Comparison of ENCODE assay signal across 16 cellular contexts in the genomic region with DNA sequence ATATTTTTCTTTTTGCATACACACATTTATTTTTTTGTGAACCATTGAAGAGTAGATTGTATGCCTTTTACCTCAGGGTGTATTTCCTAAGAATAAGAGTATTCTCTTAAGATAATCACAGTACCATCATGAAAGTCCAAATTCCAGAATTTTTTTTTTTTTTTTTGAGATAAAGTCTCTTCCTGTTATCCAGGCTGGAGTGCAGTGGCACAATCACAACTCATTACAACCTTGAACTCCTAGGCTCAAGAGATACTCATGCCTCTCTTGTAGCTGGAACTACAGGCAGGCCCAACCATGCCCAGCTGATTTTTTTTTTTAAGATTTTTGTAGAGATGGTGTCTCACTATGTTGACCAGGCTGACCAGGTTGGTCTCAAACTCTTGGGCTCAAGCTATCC. TPM values are rescaled to one million over a fixed set of nuclear protein-coding genes. Genes with fewer than 3 reads are reported as not detected.
DNase-seq lines count a peak whose midpoint lies in the region; ATAC-seq and TF ChIP-seq lines count a peak whose summit lies in the region.
"Had no signal": no experiment of that assay in that cellular context is flagged by ENCODE, and none has a peak within 500 bp of the region (broad histone marks: within the 10 kb centered on the region; RNA-seq: fewer than 3 reads in every experiment).

No MANE protein-coding gene starts in this region.

- ATAC-seq in left lobe of liver (peak; percentile 62), mucosa of descending colon (peak; percentile 13)
- ATAC-seq: CD8-positive, alpha-beta T cell; HCT116 had no signal

- intact Hi-C loops in mucosa of descending colon (cut with DNase I, micrococcal nuclease), result no loop called here

- H3K4me3 ChIP-seq in mucosa of descending colon, result no peak overlapping the region
- H3K4me3 ChIP-seq: BLaER1 had no signal

- no peaks in the 10 kb centered on the region for H3K4me1 ChIP-seq in mucosa of descending colon (ENCODE audit: low read depth)
- H3K4me1 ChIP-seq: BLaER1 had no signal

- no peaks in the 10 kb centered on the region for H3K36me3 ChIP-seq in mucosa of descending colon (ENCODE audit: low read depth)

- no peaks in the 10 kb centered on the region for H3K9me3 ChIP-seq in mucosa of descending colon

- DNase-seq in NCI-H226, result peak; percentile 23
- no peak for DNase-seq in left lobe of liver (ENCODE audit: low spot score)
- no peak for DNase-seq in mucosa of descending colon
- DNase-seq in activated naive CD4-positive, alpha-beta T cell (lab: John Stamatoyannopoulos, UW), result no peak
- DNase-seq in activated CD8-positive, alpha-beta memory T cell treated with anti-CD3 and anti-CD28 coated beads for 24 hours, result no peak
- no peak for DNase-seq in GM13977 (ENCODE audit: low spot score)
- DNase-seq in NCI-H510A treated with DMSO at 0.1 percent for 48 hours (lab: John Stamatoyannopoulos, UW), result no peak
- DNase-seq: 8988T; Calu3; CD8-positive, alpha-beta T cell; DMS79 treated with DMSO at 0.1 percent for 48 hours; GF-D8; GOT3; H7 had no signal

- no peak for TF ChIP-seq CTCF in mucosa of descending colon (IDR thresholded peaks at IDR 0.05)
- no peak for TF ChIP-seq CTCF in GM13977 (IDR thresholded peaks at IDR 0.05; ENCODE audit: extremely low read depth, insufficient read depth, missing control alignments)

- in situ Hi-C loops in GM13977 (cut with MboI; ENCODE audit: low pct_unique_long_range_greater_than_20kb, low sequenced_read_pairs, unreplicated experiment), result no loop called here

RNA-seq across cellular contexts. Expression of a gene that starts 10.9 kb away (rescaled TPM):
- 15.2 TPM for total RNA-seq in left lobe of liver
- 10 to 100 TPM; 24.2 to 30.8 (median 30.3) TPM for total RNA-seq in mucosa of descending colon
